ENCODE assay signal across 8 cellular contexts in the genomic region with DNA sequence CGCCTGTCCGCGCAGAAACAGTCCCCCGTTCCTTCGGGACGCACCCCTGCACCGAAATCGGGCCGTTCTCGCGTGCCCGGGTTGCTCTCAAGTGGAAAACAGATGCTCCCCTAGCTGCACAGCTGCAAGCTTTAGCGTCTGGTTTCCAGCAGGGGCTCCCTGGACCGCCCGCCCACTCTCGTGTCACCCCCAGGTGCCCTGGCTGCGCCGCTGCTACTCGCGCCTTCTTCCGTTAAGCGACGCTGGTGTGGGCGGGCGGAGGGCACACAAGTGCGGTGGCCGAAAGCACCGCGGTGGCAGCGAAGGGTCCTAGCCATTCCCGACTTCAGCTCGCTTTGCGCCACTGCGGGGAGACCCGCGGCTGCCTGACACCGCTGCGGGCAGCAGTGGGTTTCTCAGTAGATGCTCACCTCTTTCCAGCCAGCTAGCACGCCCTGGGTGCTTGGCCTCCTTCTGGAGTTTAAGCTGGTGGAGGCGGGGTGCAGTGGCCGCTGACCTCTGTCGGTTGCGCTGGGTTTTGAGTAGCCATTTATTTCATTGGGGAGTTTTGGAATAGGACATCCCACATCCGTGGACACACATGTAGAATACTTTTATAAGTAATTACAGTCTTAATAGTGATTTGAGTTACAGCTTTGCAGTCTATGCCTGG. TPM values are rescaled to one million over a fixed set of nuclear protein-coding genes. Genes with fewer than 3 reads are reported as not detected.
DNase-seq lines count a peak whose midpoint lies in the region; ATAC-seq and TF ChIP-seq lines count a peak whose summit lies in the region.

No MANE protein-coding gene starts in this region.

- H3K27ac Mint-ChIP-seq in endodermal cell = peak overlapping the region; percentile 96

- ATAC-seq in GM18867 (IDR thresholded peaks at IDR 0.05; ENCODE audit: unreplicated experiment) (peak; percentile 62), HG03095 (IDR thresholded peaks at IDR 0.05; ENCODE audit: unreplicated experiment) (peak; percentile 49)

- peak; percentile 15; the same call in 1 of the 2 replicates for TF ChIP-seq CTCF in AG09319 (IDR thresholded peaks at IDR 0.05; ENCODE audit: low read depth, low read length)
- TF ChIP-seq CTCF in endodermal cell (conservative IDR thresholded peaks at IDR 0.05) = peak; percentile 36

- WGBS in endodermal cell (ENCODE audit: insufficient coverage in 1 of 2, insufficient read length in 1 of 2), 2 experiments = 0% methylated on average over 10 to 42 of the region's 44 CpGs

- no peaks in the 10 kb centered on the region for H3K9me3 Mint-ChIP-seq in endodermal cell

- H3K4me3 ChIP-seq in endodermal cell (ENCODE audit: low read length) = peak overlapping the region; percentile 97
- peak overlapping the region; percentile 48 for H3K4me3 ChIP-seq in mucosa of stomach (ENCODE audit: low read length)

- no peaks in the 10 kb centered on the region for H3K9me3 ChIP-seq in endodermal cell (ENCODE audit: control insufficient read depth, low read length)
- H3K9me3 ChIP-seq in mucosa of stomach (ENCODE audit: control insufficient read depth, low read length) = no peaks in the 10 kb centered on the region

- H3K9ac ChIP-seq in endodermal cell (ENCODE audit: extremely low read depth, low read length, poor library complexity, severe bottlenecking) (peak overlapping the region; percentile 92), mucosa of stomach (ENCODE audit: low read length) (peak overlapping the region; percentile 94)

- peak overlapping the region; percentile 85 for H3K27ac ChIP-seq in endodermal cell (ENCODE audit: low read depth, low read length)

- peaks cover 5% of the 10 kb centered on the region for H3K27me3 Mint-ChIP-seq in endodermal cell (ENCODE audit: insufficient read depth)

- H3K27me3 ChIP-seq in endodermal cell (ENCODE audit: control insufficient read depth, insufficient read depth, low read length, poor library complexity, severe bottlenecking) (no peaks in the 10 kb centered on the region), mucosa of stomach (ENCODE audit: control insufficient read depth, insufficient read depth, low read length) (no peaks in the 10 kb centered on the region)

- DNase-seq in AG09319 (ENCODE audit: extremely low read depth, low read depth) (no peak), NCI-H460 (ENCODE audit: extremely low read depth, low read depth) (peak; percentile 4), endodermal cell (peak; percentile 82)
- DNase-seq in activated CD8-positive, alpha-beta memory T cell treated with anti-CD3 and anti-CD28 coated beads for 4 hours (ENCODE audit: low read depth in 2 of 2) = peak; percentile 31 to 47
- DNase-seq in stimulated activated CD8-positive, alpha-beta memory T cell treated with anti-CD3 and anti-CD28 coated beads, Interleukin-7, amount 100 ng/mL, for 24 hours (ENCODE audit: low read depth) = peak; percentile 45

- H3K36me3 Mint-ChIP-seq in endodermal cell (ENCODE audit: low read depth) = peaks cover 6% of the 10 kb centered on the region

- peak overlapping the region; percentile 86 for H3K4me3 Mint-ChIP-seq in endodermal cell

- H3K4me1 ChIP-seq in endodermal cell (ENCODE audit: control insufficient read depth, insufficient read depth, low read length) = no peaks in the 10 kb centered on the region
- H3K4me1 ChIP-seq in mucosa of stomach (ENCODE audit: control insufficient read depth, insufficient read depth, low read length) = no peaks in the 10 kb centered on the region

- peaks cover 16% of the 10 kb centered on the region for H3K4me1 Mint-ChIP-seq in endodermal cell

- H3K36me3 ChIP-seq in endodermal cell (ENCODE audit: control insufficient read depth, insufficient read depth, low read length) = peaks cover 5% of the 10 kb centered on the region
- H3K36me3 ChIP-seq in mucosa of stomach (ENCODE audit: control insufficient read depth, insufficient read depth, low read length) = no peaks in the 10 kb centered on the region

RNA-seq across cellular contexts. Expression of a gene that starts 0.8 kb away (rescaled TPM):
- 4.2 and 5.7 TPM in 2 replicates for total RNA-seq in NCI-H460 (2014; rRNA removed; shearing (Covaris generic))
- polyA plus RNA-seq in NCI-H460 (2014; cell fraction: nucleus; rRNA removed) = 2.7 and 3.3 TPM in 2 replicates
- 10 to 100 TPM in 1 of 2 donors, 1 to 10 TPM in 1; 7.6 to 13.1 TPM for total RNA-seq in endodermal cell
- polyA plus RNA-seq in endodermal cell (2013, experiment 1 of 2) = 5.1 TPM
- 5.6 TPM for polyA plus RNA-seq in endodermal cell (2013, experiment 2 of 2)
